1 cellular context compared by ENCODE assay signal in the genomic region with DNA sequence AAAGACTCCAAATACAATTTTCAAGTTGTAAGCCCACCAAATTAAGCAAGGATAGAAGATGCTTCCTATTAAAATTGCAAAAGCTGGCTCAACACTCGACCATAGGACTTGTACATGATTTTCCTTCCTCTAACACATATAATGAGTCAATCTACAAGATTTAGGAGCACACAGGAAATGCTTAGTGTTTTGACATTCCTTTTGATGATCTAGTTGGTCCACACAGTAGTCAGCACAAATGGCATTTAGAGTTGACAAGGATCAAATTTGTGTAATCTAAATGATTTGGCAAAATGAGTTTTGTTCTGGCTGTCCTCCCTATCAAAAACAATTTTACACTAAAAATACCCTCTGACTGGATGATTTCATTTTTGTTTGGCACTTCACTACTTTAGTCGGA.
TF ChIP-seq lines count a peak whose summit lies in the region.

No MANE protein-coding gene starts in this region.

TF ChIP-seq in GM23338, 12 proteins besides CTCF, POLR2A, EP300 and RAD21 (continued from another document):
- TF ChIP-seq ZNF462 (CRISPR knock-in tag; IDR thresholded peaks at IDR 0.05), result no peak
